20 cellular contexts compared by ENCODE assay signal in the genomic region with DNA sequence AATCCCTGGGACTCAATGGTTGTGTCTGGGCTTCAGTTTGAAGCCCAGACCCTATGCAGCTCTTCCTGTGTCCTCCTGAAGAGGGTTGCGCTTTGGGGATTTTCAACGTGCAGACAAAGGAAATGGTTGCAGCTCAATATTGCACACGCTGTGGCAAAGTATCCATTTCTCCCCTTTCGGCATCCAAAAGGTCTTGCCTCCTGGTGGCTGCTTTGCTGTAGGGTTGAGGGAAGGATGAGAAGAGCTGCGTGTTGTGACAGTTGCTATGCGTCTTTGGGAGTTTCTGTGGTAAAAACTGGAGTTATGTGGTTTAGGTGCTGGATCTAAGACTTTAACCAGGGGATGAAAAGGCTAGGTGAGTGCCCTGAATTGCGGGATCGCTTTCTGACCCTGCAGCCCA.
DNase-seq lines count a peak whose midpoint lies in the region; ATAC-seq and TF ChIP-seq lines count a peak whose summit lies in the region.
"Had no signal": no experiment of that assay in that cellular context is flagged by ENCODE, and none has a peak within 500 bp of the region (broad histone marks: within the 10 kb centered on the region; RNA-seq: fewer than 3 reads in every experiment).

No MANE protein-coding gene starts in this region.

- no peak overlapping the region for H3K27ac ChIP-seq in brain microvascular endothelial cell
- no peak overlapping the region for H3K27ac ChIP-seq in suprapubic skin
- H3K27ac ChIP-seq: GM23248, PC-9 had no signal

- TF ChIP-seq POLR2A in suprapubic skin (IDR thresholded peaks at IDR 0.05), result no peak

- H3K9me3 Mint-ChIP-seq in stimulated activated naive CD8-positive, alpha-beta T cell treated with anti-CD3 and anti-CD28 coated beads, Interleukin-15, amount 100 ng/mL, for 72 hours, result peaks cover 21 to 29% of the 10 kb centered on the region in 2 donors
- peaks cover 24% of the 10 kb centered on the region for H3K9me3 Mint-ChIP-seq in mesothelial cell of epicardium
- peaks cover 25% of the 10 kb centered on the region for H3K9me3 Mint-ChIP-seq in activated naive CD4-positive, alpha-beta T cell treated with anti-CD3 and anti-CD28 coated beads for 36 hours

- no peak overlapping the region for H3K4me3 Mint-ChIP-seq in stimulated activated naive CD8-positive, alpha-beta T cell treated with anti-CD3 and anti-CD28 coated beads, Interleukin-15, amount 100 ng/mL, for 72 hours
- no peak overlapping the region for H3K4me3 Mint-ChIP-seq in mesothelial cell of epicardium
- H3K4me3 Mint-ChIP-seq in activated naive CD4-positive, alpha-beta T cell treated with anti-CD3 and anti-CD28 coated beads for 36 hours, result no peak overlapping the region

- no peak for TF ChIP-seq EP300 in suprapubic skin (IDR thresholded peaks at IDR 0.05)

- no peaks in the 10 kb centered on the region for H3K9me3 ChIP-seq in suprapubic skin

- intact Hi-C loops in activated naive CD4-positive, alpha-beta T cell treated with anti-CD3 and anti-CD28 coated beads for 36 hours (cut with micrococcal nuclease), result no loop called here

- peaks cover 22% of the 10 kb centered on the region for H3K36me3 Mint-ChIP-seq in mesothelial cell of epicardium
- H3K36me3 Mint-ChIP-seq in activated naive CD4-positive, alpha-beta T cell treated with anti-CD3 and anti-CD28 coated beads for 36 hours (ENCODE audit: low read depth), result no peaks in the 10 kb centered on the region

- DNase-seq in stimulated activated naive CD8-positive, alpha-beta T cell treated with anti-CD3 and anti-CD28 coated beads, Interleukin-15, amount 100 ng/mL, for 72 hours, result no peak
- no peak for DNase-seq in stimulated activated naive CD8-positive, alpha-beta T cell treated with anti-CD3 and anti-CD28 coated beads, Interleukin-15, Interleukin-2, amounts not matched to agents 100 U/mL and 50 U/mL, for 24 hours
- DNase-seq in brain microvascular endothelial cell (no peak), mesothelial cell of epicardium (ENCODE audit: low spot score in 2 of 2, unreplicated experiment in 2 of 2) (no peak), suprapubic skin (ENCODE audit: low spot score in 2 of 2) (no peak), middle frontal gyrus (ENCODE audit: extremely low spot score, low spot score) (no peak), RPMI8226 (no peak)
- DNase-seq in activated naive CD4-positive, alpha-beta T cell treated with anti-CD3 and anti-CD28 coated beads for 36 hours, result no peak
- DNase-seq: BE2C; CD4-positive, CD25-positive, alpha-beta regulatory T cell; DMS153; GF-D8; GM23248; KG1; NCI-H1048; NCI-H1436 treated with DMSO at 0.1 percent for 48 hours; NCI-H2029; NCI-H345; NCI-H524 treated with DMSO at 0.1 percent for 48 hours; PC-9 had no signal

- H3K27me3 ChIP-seq in brain microvascular endothelial cell (replicated peaks) (peaks cover 2% of the 10 kb centered on the region), suprapubic skin (no peaks in the 10 kb centered on the region)
- H3K27me3 ChIP-seq: BE2C had no signal

- peaks cover 7% of the 10 kb centered on the region for H3K27me3 Mint-ChIP-seq in stimulated activated naive CD8-positive, alpha-beta T cell treated with anti-CD3 and anti-CD28 coated beads, Interleukin-15, amount 100 ng/mL, for 72 hours
- no peaks in the 10 kb centered on the region for H3K27me3 Mint-ChIP-seq in mesothelial cell of epicardium (ENCODE audit: low read depth)
- no peaks in the 10 kb centered on the region for H3K27me3 Mint-ChIP-seq in activated naive CD4-positive, alpha-beta T cell treated with anti-CD3 and anti-CD28 coated beads for 36 hours (ENCODE audit: low read depth)

- peaks cover 8% of the 10 kb centered on the region for H3K4me1 Mint-ChIP-seq in stimulated activated naive CD8-positive, alpha-beta T cell treated with anti-CD3 and anti-CD28 coated beads, Interleukin-15, amount 100 ng/mL, for 72 hours
- H3K4me1 Mint-ChIP-seq in mesothelial cell of epicardium, result peaks cover 19% of the 10 kb centered on the region
- H3K4me1 Mint-ChIP-seq in activated naive CD4-positive, alpha-beta T cell treated with anti-CD3 and anti-CD28 coated beads for 36 hours (ENCODE audit: low read depth), result peaks cover 3% of the 10 kb centered on the region
- H3K4me1 Mint-ChIP-seq: CD4-positive, CD25-positive, alpha-beta regulatory T cell had no signal

- 83% methylated on average over 8 of the region's 8 CpGs for WGBS in suprapubic skin

- H3K36me3 ChIP-seq in brain microvascular endothelial cell (replicated peaks) (no peaks in the 10 kb centered on the region), suprapubic skin (no peaks in the 10 kb centered on the region)
- H3K36me3 ChIP-seq: BE2C had no signal

- in situ Hi-C loops in brain microvascular endothelial cell (cut with HindIII; ENCODE audit: low pct_ligation_motif_present, low sequenced_read_pairs), result no loop called here

- H3K4me3 ChIP-seq in brain microvascular endothelial cell (ENCODE audit: low read depth, low read length) (no peak overlapping the region), suprapubic skin (no peak overlapping the region)
- H3K4me3 ChIP-seq: GM23248, PC-9 had no signal

- peaks cover 8% of the 10 kb centered on the region for H3K4me1 ChIP-seq in suprapubic skin
- H3K4me1 ChIP-seq: BE2C had no signal

- CTCF ChIA-PET in activated naive CD4-positive, alpha-beta T cell treated with anti-CD3 and anti-CD28 coated beads for 36 hours (lab: Charles Lee), result interaction anchor here (0.7 to 1.8 kb wide), 6 partner anchors 12 to 720 kb away, joined by 3 to 4 read pairs (median 4); no protein-coding TSS in a partner anchor

- ATAC-seq in stimulated activated naive CD8-positive, alpha-beta T cell treated with anti-CD3 and anti-CD28 coated beads, Interleukin-15, amount 100 ng/mL, for 72 hours, result peak; percentile 18
- ATAC-seq in stimulated activated naive CD8-positive, alpha-beta T cell treated with anti-CD3 and anti-CD28 coated beads, Interleukin-15, Interleukin-2, amounts not matched to agents 100 U/mL and 50 U/mL, for 24 hours, result no peak

- H3K27ac Mint-ChIP-seq in stimulated activated naive CD8-positive, alpha-beta T cell treated with anti-CD3 and anti-CD28 coated beads, Interleukin-15, amount 100 ng/mL, for 72 hours, result peak overlapping the region in 1 of 2 donors; percentile 24
- H3K27ac Mint-ChIP-seq in mesothelial cell of epicardium, result peak overlapping the region; percentile 8
- no peak overlapping the region for H3K27ac Mint-ChIP-seq in activated naive CD4-positive, alpha-beta T cell treated with anti-CD3 and anti-CD28 coated beads for 36 hours
- H3K27ac Mint-ChIP-seq: CD4-positive, CD25-positive, alpha-beta regulatory T cell had no signal

- peak; percentile 5 for TF ChIP-seq CTCF in brain microvascular endothelial cell (IDR thresholded peaks at IDR 0.05; ENCODE audit: low read depth, low read length, missing control alignments)
- no peak for TF ChIP-seq CTCF in mesothelial cell of epicardium (IDR thresholded peaks at IDR 0.05; ENCODE audit: unreplicated experiment)
- no peak for TF ChIP-seq CTCF in suprapubic skin (IDR thresholded peaks at IDR 0.05)
